In genomic region chr11:46321757-46322156, GRCh38 we compare ENCODE assay signal across 24 cellular contexts. TPM values are rescaled to one million over a fixed set of nuclear protein-coding genes. Genes with fewer than 3 reads are reported as not detected.
DNase-seq lines count a peak whose midpoint lies in the region; ATAC-seq and TF ChIP-seq lines count a peak whose summit lies in the region.
"Had no signal": no experiment of that assay in that cellular context is flagged by ENCODE, and none has a peak within 500 bp of the region (broad histone marks: within the 10 kb centered on the region; RNA-seq: fewer than 3 reads in every experiment).

No MANE protein-coding gene starts in this region.

- no peaks in the 10 kb centered on the region for H3K36me3 Mint-ChIP-seq in activated CD4-positive, alpha-beta T cell treated with anti-CD3 and anti-CD28 coated beads, Interleukin-2, amount 10 ng/mL, durations not matched to agents 7 days and 5 days (ENCODE audit: low read depth)
- no peaks in the 10 kb centered on the region for H3K36me3 Mint-ChIP-seq in activated CD4-positive, alpha-beta T cell treated with anti-CD3 and anti-CD28 coated beads for 36 hours (ENCODE audit: low read depth)
- H3K36me3 Mint-ChIP-seq in endothelial cell (ENCODE audit: low read depth, unreplicated experiment) = peaks cover 24% of the 10 kb centered on the region

- H3K23ac ChIP-seq in trophoblast cell (ENCODE audit: low read length) = no peak overlapping the region

- no peaks in the 10 kb centered on the region for H3K79me1 ChIP-seq in trophoblast cell (ENCODE audit: low read length)

- H3K4me2 ChIP-seq in trophoblast cell (ENCODE audit: low read length) = no peak overlapping the region

- no peak overlapping the region for H3K27ac ChIP-seq in RWPE2 (ENCODE audit: poor library complexity, severe bottlenecking)
- H3K27ac ChIP-seq in trophoblast cell (ENCODE audit: low read depth, low read length) = no peak overlapping the region
- H3K27ac ChIP-seq: esophagus squamous epithelium, tibial nerve had no signal

- H2AFZ ChIP-seq in trophoblast cell (ENCODE audit: insufficient read depth, low read length, poor library complexity) = no peak overlapping the region

- H2AK5ac ChIP-seq in trophoblast cell (ENCODE audit: low read length) = no peak overlapping the region

- POLR2A ChIA-PET in activated CD4-positive, alpha-beta T cell treated with anti-CD3 and anti-CD28 coated beads, Interleukin-2, amount 10 ng/mL, durations not matched to agents 7 days and 5 days (lab: Charles Lee) = no interaction called here
- POLR2A ChIA-PET in activated CD4-positive, alpha-beta T cell treated with anti-CD3 and anti-CD28 coated beads for 36 hours (lab: Charles Lee) = no interaction called here

- no peak overlapping the region for H4K12ac ChIP-seq in trophoblast cell (ENCODE audit: low read depth, low read length)

- no peak overlapping the region for H2BK12ac ChIP-seq in trophoblast cell (ENCODE audit: low read length)

- no peak for ATAC-seq in activated CD4-positive, alpha-beta T cell treated with anti-CD3 and anti-CD28 coated beads for 36 hours
- ATAC-seq in RWPE2 (ENCODE audit: low read depth) (peak; percentile 53; the same call in 1 of the 3 replicates), sciatic nerve (no peak)
- ATAC-seq: activated T-cell treated with anti-CD3 and anti-CD28 coated beads, Interleukin-2, amount 50 U/mL, for 4 hours; stimulated activated naive CD8-positive, alpha-beta T cell treated with anti-CD3 and anti-CD28 coated beads, Interleukin-15, Interleukin-2, amounts not matched to agents 100 U/mL and 50 U/mL, for 24 hours had no signal

- H3K36me3 ChIP-seq in RWPE2 (ENCODE audit: low read depth) (no peaks in the 10 kb centered on the region), trophoblast cell (ENCODE audit: control insufficient read depth in 1 of 2, insufficient read depth in 2 of 2, low read length in 2 of 2) (peaks cover 31 to 42% of the 10 kb centered on the region in 2 experiments)
- H3K36me3 ChIP-seq: esophagus squamous epithelium had no signal

- H3K4me1 ChIP-seq in RWPE2 (ENCODE audit: insufficient read depth, poor library complexity, severe bottlenecking) (no peaks in the 10 kb centered on the region), trophoblast cell (ENCODE audit: control insufficient read depth in 1 of 2, insufficient read depth in 2 of 2, low read length in 2 of 2) (no peaks in the 10 kb centered on the region)
- H3K4me1 ChIP-seq: tibial nerve had no signal

- peaks cover 3% of the 10 kb centered on the region for H3K27me3 Mint-ChIP-seq in activated CD4-positive, alpha-beta T cell treated with anti-CD3 and anti-CD28 coated beads, Interleukin-2, amount 10 ng/mL, durations not matched to agents 7 days and 5 days
- no peaks in the 10 kb centered on the region for H3K27me3 Mint-ChIP-seq in activated CD4-positive, alpha-beta T cell treated with anti-CD3 and anti-CD28 coated beads for 36 hours
- peaks cover 11% of the 10 kb centered on the region for H3K27me3 Mint-ChIP-seq in endothelial cell (ENCODE audit: unreplicated experiment)

- H3K4me1 Mint-ChIP-seq in activated CD4-positive, alpha-beta T cell treated with anti-CD3 and anti-CD28 coated beads, Interleukin-2, amount 10 ng/mL, durations not matched to agents 7 days and 5 days = peaks cover 33% of the 10 kb centered on the region
- peaks cover 14% of the 10 kb centered on the region for H3K4me1 Mint-ChIP-seq in activated CD4-positive, alpha-beta T cell treated with anti-CD3 and anti-CD28 coated beads for 36 hours
- H3K4me1 Mint-ChIP-seq in endothelial cell (ENCODE audit: unreplicated experiment) = peaks cover 31% of the 10 kb centered on the region

- H3K4me3 Mint-ChIP-seq in activated CD4-positive, alpha-beta T cell treated with anti-CD3 and anti-CD28 coated beads, Interleukin-2, amount 10 ng/mL, durations not matched to agents 7 days and 5 days = no peak overlapping the region
- no peak overlapping the region for H3K4me3 Mint-ChIP-seq in activated CD4-positive, alpha-beta T cell treated with anti-CD3 and anti-CD28 coated beads for 36 hours
- H3K4me3 Mint-ChIP-seq in endothelial cell (ENCODE audit: unreplicated experiment) = no peak overlapping the region
- H3K4me3 Mint-ChIP-seq: activated T-cell treated with anti-CD3 and anti-CD28 coated beads, Interleukin-2, amount 50 U/mL, for 4 hours had no signal

- H2BK5ac ChIP-seq in trophoblast cell (ENCODE audit: low read depth, low read length, poor library complexity) = no peak overlapping the region

- no peak overlapping the region for H3K18ac ChIP-seq in trophoblast cell (ENCODE audit: low read length)

- no peak overlapping the region for H3K4ac ChIP-seq in trophoblast cell (ENCODE audit: low read depth, low read length)

- no peak overlapping the region for H3K14ac ChIP-seq in trophoblast cell (ENCODE audit: low read length)

- no peak overlapping the region for H4K8ac ChIP-seq in trophoblast cell (ENCODE audit: low read depth, low read length)

- no peak overlapping the region for H4K91ac ChIP-seq in trophoblast cell (ENCODE audit: low read depth, low read length)

- DNase-seq in activated CD4-positive, alpha-beta T cell treated with anti-CD3 and anti-CD28 coated beads, Interleukin-2, amount 10 ng/mL, durations not matched to agents 7 days and 5 days = no peak
- no peak for DNase-seq in activated CD4-positive, alpha-beta T cell treated with anti-CD3 and anti-CD28 coated beads for 36 hours
- DNase-seq in RWPE2 (ENCODE audit: low spot score) = no peak
- DNase-seq in endothelial cell (ENCODE audit: low spot score) = no peak
- DNase-seq in trophoblast cell = peak; percentile 90 to 96
- no peak for DNase-seq in dermis blood vessel endothelial cell
- no peak for DNase-seq in sciatic nerve (ENCODE audit: low spot score)
- DNase-seq in OCI-M1 (lab: John Stamatoyannopoulos, UW) = no peak
- DNase-seq: 8988T; activated naive CD4-positive, alpha-beta T cell treated with Interleukin-2 at 50 U/mL for 16 hours; activated T-cell treated with anti-CD3 and anti-CD28 coated beads, Interleukin-2, amount 50 U/mL, for 4 hours; effector memory CD4-positive, alpha-beta T cell; esophagus squamous epithelium; GOT3; kidney glomerular epithelial cell; mesendoderm; NCI-H1436 treated with DMSO at 0.1 percent for 48 hours; NCI-H510A treated with DMSO at 0.1 percent for 48 hours; nucleus accumbens; stimulated activated CD4-positive, alpha-beta T cell treated with anti-CD3 and anti-CD28 coated beads, Interleukin-4, amount 100 ng/mL, for 1 hour; stimulated activated naive CD8-positive, alpha-beta T cell treated with anti-CD3 and anti-CD28 coated beads, Interleukin-15, Interleukin-2, amounts not matched to agents 100 U/mL and 50 U/mL, for 24 hours; SW 1271 had no signal

- H3K27me3 ChIP-seq in RWPE2 (ENCODE audit: insufficient read depth, poor library complexity, severe bottlenecking) (no peaks in the 10 kb centered on the region), trophoblast cell (ENCODE audit: insufficient read depth, low read length) (no peaks in the 10 kb centered on the region)
- H3K27me3 ChIP-seq: esophagus squamous epithelium had no signal

- no peaks in the 10 kb centered on the region for H3K79me2 ChIP-seq in trophoblast cell (ENCODE audit: control insufficient read depth, insufficient read depth, low read length, poor library complexity)

- intact Hi-C loops in activated CD4-positive, alpha-beta T cell treated with anti-CD3 and anti-CD28 coated beads for 36 hours (cut with DNase I, micrococcal nuclease) = no loop called here
- intact Hi-C loops in sciatic nerve (cut with DNase I) = no loop called here

- CTCF ChIA-PET in activated CD4-positive, alpha-beta T cell treated with anti-CD3 and anti-CD28 coated beads, Interleukin-2, amount 10 ng/mL, durations not matched to agents 7 days and 5 days (lab: Charles Lee) = interaction anchor here (1.3 to 4.5 kb wide), 2 partner anchors 11 to 84 kb away, joined by 3 to 23 read pairs; no protein-coding TSS in a partner anchor
- CTCF ChIA-PET in activated CD4-positive, alpha-beta T cell treated with anti-CD3 and anti-CD28 coated beads for 36 hours (lab: Charles Lee) = interaction anchor here (0.6 to 3.3 kb wide), 3 partner anchors 8 to 83 kb away, joined by 3 to 12 read pairs (median 9); no protein-coding TSS in a partner anchor

- TF ChIP-seq CTCF in RWPE2 (IDR thresholded peaks at IDR 0.05; ENCODE audit: poor library complexity, severe bottlenecking) (no peak), endothelial cell (IDR thresholded peaks at IDR 0.05; ENCODE audit: unreplicated experiment) (no peak)

- H3K27ac Mint-ChIP-seq in activated CD4-positive, alpha-beta T cell treated with anti-CD3 and anti-CD28 coated beads, Interleukin-2, amount 10 ng/mL, durations not matched to agents 7 days and 5 days = peak overlapping the region; percentile 19
- H3K27ac Mint-ChIP-seq in activated CD4-positive, alpha-beta T cell treated with anti-CD3 and anti-CD28 coated beads for 36 hours = no peak overlapping the region
- peak overlapping the region; percentile 46 for H3K27ac Mint-ChIP-seq in endothelial cell (ENCODE audit: unreplicated experiment)

- H3K9me3 ChIP-seq in RWPE2 (ENCODE audit: severe bottlenecking) = no peaks in the 10 kb centered on the region
- no peaks in the 10 kb centered on the region for H3K9me3 ChIP-seq in trophoblast cell (ENCODE audit: insufficient read depth, low read depth, low read length)
- H3K9me3 ChIP-seq: esophagus squamous epithelium, tibial nerve had no signal

- H3K4me3 ChIP-seq in RWPE2 (ENCODE audit: severe bottlenecking) = no peak overlapping the region
- no peak overlapping the region for H3K4me3 ChIP-seq in trophoblast cell (ENCODE audit: low read depth, low read length)
- H3K4me3 ChIP-seq: esophagus squamous epithelium, tibial nerve had no signal

- H3K9me3 Mint-ChIP-seq in activated CD4-positive, alpha-beta T cell treated with anti-CD3 and anti-CD28 coated beads, Interleukin-2, amount 10 ng/mL, durations not matched to agents 7 days and 5 days = no peaks in the 10 kb centered on the region
- no peaks in the 10 kb centered on the region for H3K9me3 Mint-ChIP-seq in activated CD4-positive, alpha-beta T cell treated with anti-CD3 and anti-CD28 coated beads for 36 hours (ENCODE audit: low read depth)
- H3K9me3 Mint-ChIP-seq in endothelial cell (ENCODE audit: unreplicated experiment) = no peaks in the 10 kb centered on the region
- H3K9me3 Mint-ChIP-seq: activated T-cell treated with anti-CD3 and anti-CD28 coated beads, Interleukin-2, amount 50 U/mL, for 4 hours had no signal

- no peak overlapping the region for H2BK120ac ChIP-seq in trophoblast cell (ENCODE audit: insufficient read depth, low read length, poor library complexity)

- H3K9ac ChIP-seq in trophoblast cell (ENCODE audit: low read length) = no peak overlapping the region

- WGBS in trophoblast cell (ENCODE audit: extremely low coverage, insufficient coverage, insufficient read length) = no CpG with 5 or more reads among the region's 2 CpGs

RNA-seq across cellular contexts. Expression of gene DGKZ, which starts 25.5 kb away (rescaled TPM):
- total RNA-seq in activated CD4-positive, alpha-beta T cell treated with anti-CD3 and anti-CD28 coated beads, Interleukin-2, amount 10 ng/mL, durations not matched to agents 7 days and 5 days = 100 to 1,000 TPM; 178 to 187 TPM
- total RNA-seq in activated CD4-positive, alpha-beta T cell treated with anti-CD3 and anti-CD28 coated beads for 36 hours = 100 to 1,000 TPM in 1 of 2 experiments, 10 to 100 TPM in 1; 87.6 to 101 TPM
- 127 TPM for total RNA-seq in endothelial cell (ENCODE audit: unreplicated experiment)
- 79.6 and 80.8 TPM in 2 replicates for polyA plus RNA-seq in trophoblast cell (2013)
- total RNA-seq in dermis blood vessel endothelial cell = 79.8 and 86.2 TPM in 2 replicates
- total RNA-seq in sciatic nerve = 45.5 TPM

RNA-seq across cellular contexts. Expression of gene CREB3L1, which starts 44.3 kb away (rescaled TPM):
- total RNA-seq in activated CD4-positive, alpha-beta T cell treated with anti-CD3 and anti-CD28 coated beads, Interleukin-2, amount 10 ng/mL, durations not matched to agents 7 days and 5 days = not detected
- under 1 TPM in 1 of 2 experiments, not detected in 1; 0.19 TPM for total RNA-seq in activated CD4-positive, alpha-beta T cell treated with anti-CD3 and anti-CD28 coated beads for 36 hours
- total RNA-seq in endothelial cell (ENCODE audit: unreplicated experiment) = 21.6 TPM
- 53.7 and 54.2 TPM in 2 replicates for polyA plus RNA-seq in trophoblast cell (2013)
- total RNA-seq in dermis blood vessel endothelial cell = 0.33 and 0.68 TPM in 2 replicates
- total RNA-seq in sciatic nerve = 20.8 TPM
- total RNA-seq: activated CD8-positive, alpha-beta memory T cell treated with anti-CD3 and anti-CD28 coated beads for 36 hours had no signal

RNA-seq across cellular contexts. Expression of gene MDK, which starts 59.7 kb away (rescaled TPM):
- total RNA-seq in activated CD4-positive, alpha-beta T cell treated with anti-CD3 and anti-CD28 coated beads, Interleukin-2, amount 10 ng/mL, durations not matched to agents 7 days and 5 days = 10 to 100 TPM in 1 of 2 experiments, 1 to 10 TPM in 1; 8.2 to 10.5 TPM
- total RNA-seq in activated CD4-positive, alpha-beta T cell treated with anti-CD3 and anti-CD28 coated beads for 36 hours = 1 to 10 TPM; 3.0 to 6.7 TPM
- total RNA-seq in endothelial cell (ENCODE audit: unreplicated experiment) (553 TPM), dermis blood vessel endothelial cell (46.1 and 59.6 TPM in 2 replicates), sciatic nerve (92.7 TPM)
- 2,817 and 2,859 TPM in 2 replicates for polyA plus RNA-seq in trophoblast cell (2013)

Comparison
In these comparisons a context has a peak if more than half of its experiments do, and no peak if none do; other contexts are left out.
1. DNase-seq: peak in trophoblast cell (2 of 2); none in activated CD4-positive, alpha-beta T cell treated with anti-CD3 and anti-CD28 coated beads, Interleukin-2, amount 10 ng/mL, durations not matched to agents 7 days and 5 days (single experiment), activated CD4-positive, alpha-beta T cell treated with anti-CD3 and anti-CD28 coated beads for 36 hours (single experiment), RWPE2 (single experiment), endothelial cell (single experiment), dermis blood vessel endothelial cell (single experiment), sciatic nerve (single experiment) and OCI-M1 (single experiment).
2. RNA of gene CREB3L1, which starts 44.3 kb away (total RNA-seq): 21.6 TPM in endothelial cell (single experiment) and 20.8 TPM in sciatic nerve (single experiment); 0.33 to 0.68 TPM in dermis blood vessel endothelial cell, 0.19 TPM in activated CD4-positive, alpha-beta T cell treated with anti-CD3 and anti-CD28 coated beads for 36 hours and not detected in activated CD4-positive, alpha-beta T cell treated with anti-CD3 and anti-CD28 coated beads, Interleukin-2, amount 10 ng/mL, durations not matched to agents 7 days and 5 days; every median in the first group is over 10 times any median in the second.